1 cellular context compared by ENCODE assay signal in genomic region chr11:9663699-9664275, GRCh38.
TF ChIP-seq lines count a peak whose summit lies in the region.

TSS of gene SWAP70 (plus strand) at chr11:9664077. CDS start at chr11:9664180, 103 bp downstream.

TF ChIP-seq in HepG2, 621 proteins besides CTCF, POLR2A, EP300 and RAD21 (continued from another document):
- TF ChIP-seq MXD3 (CRISPR knock-in tag; IDR thresholded peaks at IDR 0.05) (no peak), HOXA7 (CRISPR knock-in tag; IDR thresholded peaks at IDR 0.05) (no peak), POLR2G (IDR thresholded peaks at IDR 0.05; ENCODE audit: low read depth, low read length) (peak; percentile 51; the same call in 1 of the 2 replicates), GATAD1 (CRISPR knock-in tag; IDR thresholded peaks at IDR 0.05) (no peak), PATZ1 (CRISPR knock-in tag; IDR thresholded peaks at IDR 0.05) (peak; percentile 58), ARID5B (CRISPR knock-in tag; IDR thresholded peaks at IDR 0.05) (0 out of 2 replicates have a peak, but pooled peaks have one; percentile 10), XRCC5 (optimal IDR thresholded peaks at IDR 0.05; ENCODE audit: low read length) (peak; percentile 45), ZMAT3 (CRISPR knock-in tag; conservative IDR thresholded peaks at IDR 0.05) (no peak), SALL1 (CRISPR knock-in tag; IDR thresholded peaks at IDR 0.05) (peak; percentile 33; the same call in 1 of the 2 replicates), CSRNP1 (CRISPR knock-in tag; IDR thresholded peaks at IDR 0.05) (0 out of 2 replicates have a peak, but pooled peaks have one; percentile 0)
